In the genomic region with DNA sequence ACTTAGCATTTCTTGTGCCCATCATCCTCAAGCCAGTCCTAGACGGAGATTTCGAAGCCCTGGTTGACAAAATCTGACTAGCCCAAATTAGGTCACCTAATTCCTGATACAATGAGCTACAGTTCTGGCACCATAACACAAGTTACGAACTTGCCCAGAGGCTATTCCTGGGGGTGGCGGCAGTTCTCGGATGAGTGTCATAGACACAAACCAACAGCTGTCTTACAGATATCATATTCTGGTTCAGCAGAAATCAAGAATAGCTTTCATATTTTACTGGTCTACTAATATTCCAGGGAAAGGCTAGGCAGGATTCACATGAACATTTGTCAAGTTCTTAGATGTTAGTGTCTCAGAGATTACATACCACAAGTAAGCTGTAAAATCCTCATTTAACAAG, we compare ENCODE assay signal across 16 cellular contexts. TPM values are rescaled to one million over a fixed set of nuclear protein-coding genes. Genes with fewer than 3 reads are reported as not detected.
DNase-seq lines count a peak whose midpoint lies in the region; ATAC-seq and TF ChIP-seq lines count a peak whose summit lies in the region.
"Had no signal": no experiment of that assay in that cellular context is flagged by ENCODE, and none has a peak within 500 bp of the region (broad histone marks: within the 10 kb centered on the region; RNA-seq: fewer than 3 reads in every experiment).

No MANE protein-coding gene starts in this region.

- intact Hi-C loops in Right ventricle myocardium superior (cut with DNase I) (loop anchor here (10.0 kb wide), 1 partner anchor 262 kb away; no protein-coding TSS in a partner anchor), colonic mucosa (cut with DNase I) (loop anchor here (5.0 kb wide), 1 partner anchor 265 kb away; no protein-coding TSS in a partner anchor)

- H3K4me1 Mint-ChIP-seq in neural crest cell = peaks cover 5% of the 10 kb centered on the region
- H3K4me1 Mint-ChIP-seq in activated naive CD8-positive, alpha-beta T cell treated with anti-CD3 and anti-CD28 coated beads, Interleukin-2, amount 50 U/mL, for 24 hours = no peaks in the 10 kb centered on the region

- no peak overlapping the region for H3K4me3 ChIP-seq in AG10803 (ENCODE audit: low read length)
- H3K4me3 ChIP-seq in colonic mucosa = no peak overlapping the region
- H3K4me3 ChIP-seq: K562 had no signal

- no peaks in the 10 kb centered on the region for H3K9me3 Mint-ChIP-seq in neural crest cell
- no peaks in the 10 kb centered on the region for H3K9me3 Mint-ChIP-seq in activated naive CD8-positive, alpha-beta T cell treated with anti-CD3 and anti-CD28 coated beads, Interleukin-2, amount 50 U/mL, for 24 hours
- H3K9me3 Mint-ChIP-seq: activated CD4-positive, alpha-beta memory T cell treated with anti-CD3 and anti-CD28 coated beads for 36 hours; CD8-positive, alpha-beta memory T cell; dendritic cell treated with granulocyte-macrophage colony-stimulating factor and Interleukin-4, amounts not matched to agents 40 ng/mL and 50 ng/mL, for 4 days had no signal

- no peaks in the 10 kb centered on the region for H3K27me3 Mint-ChIP-seq in neural crest cell (ENCODE audit: low read depth)
- H3K27me3 Mint-ChIP-seq in activated naive CD8-positive, alpha-beta T cell treated with anti-CD3 and anti-CD28 coated beads, Interleukin-2, amount 50 U/mL, for 24 hours = no peaks in the 10 kb centered on the region
- H3K27me3 Mint-ChIP-seq: activated CD4-positive, alpha-beta memory T cell treated with anti-CD3 and anti-CD28 coated beads for 36 hours; CD8-positive, alpha-beta memory T cell; dendritic cell treated with granulocyte-macrophage colony-stimulating factor and Interleukin-4, amounts not matched to agents 40 ng/mL and 50 ng/mL, for 4 days had no signal

- ATAC-seq in Right ventricle myocardium superior (ENCODE audit: poor library complexity) = peak; percentile 87
- ATAC-seq in activated naive CD8-positive, alpha-beta T cell treated with anti-CD3 and anti-CD28 coated beads, Interleukin-2, amount 50 U/mL, for 24 hours = no peak
- ATAC-seq: K562 had no signal

- no peaks in the 10 kb centered on the region for H3K27me3 ChIP-seq in colonic mucosa

- H3K9me3 ChIP-seq in colonic mucosa = no peaks in the 10 kb centered on the region

- peaks cover 5% of the 10 kb centered on the region for H3K36me3 Mint-ChIP-seq in neural crest cell (ENCODE audit: low read depth)
- peaks cover 38% of the 10 kb centered on the region for H3K36me3 Mint-ChIP-seq in activated naive CD8-positive, alpha-beta T cell treated with anti-CD3 and anti-CD28 coated beads, Interleukin-2, amount 50 U/mL, for 24 hours (ENCODE audit: low read depth)

- TF ChIP-seq CTCF in AG10803 (conservative IDR thresholded peaks at IDR 0.05; ENCODE audit: low read length) (no peak), neural crest cell (conservative IDR thresholded peaks at IDR 0.05) (no peak), colonic mucosa (IDR thresholded peaks at IDR 0.05) (no peak)

- H3K27ac ChIP-seq in colonic mucosa = no peak overlapping the region
- H3K27ac ChIP-seq: parathyroid adenoma had no signal

- H3K36me3 ChIP-seq in colonic mucosa = peaks cover 12% of the 10 kb centered on the region

- peak overlapping the region; percentile 45 for H3K27ac Mint-ChIP-seq in neural crest cell (ENCODE audit: unreplicated experiment)
- no peak overlapping the region for H3K27ac Mint-ChIP-seq in activated naive CD8-positive, alpha-beta T cell treated with anti-CD3 and anti-CD28 coated beads, Interleukin-2, amount 50 U/mL, for 24 hours
- H3K27ac Mint-ChIP-seq: activated CD4-positive, alpha-beta memory T cell treated with anti-CD3 and anti-CD28 coated beads for 36 hours; dendritic cell treated with granulocyte-macrophage colony-stimulating factor and Interleukin-4, amounts not matched to agents 40 ng/mL and 50 ng/mL, for 4 days had no signal

- no peak overlapping the region for H3K4me3 Mint-ChIP-seq in neural crest cell
- no peak overlapping the region for H3K4me3 Mint-ChIP-seq in activated naive CD8-positive, alpha-beta T cell treated with anti-CD3 and anti-CD28 coated beads, Interleukin-2, amount 50 U/mL, for 24 hours
- H3K4me3 Mint-ChIP-seq: activated CD4-positive, alpha-beta memory T cell treated with anti-CD3 and anti-CD28 coated beads for 36 hours; CD8-positive, alpha-beta memory T cell; dendritic cell treated with granulocyte-macrophage colony-stimulating factor and Interleukin-4, amounts not matched to agents 40 ng/mL and 50 ng/mL, for 4 days had no signal

- H3K9ac ChIP-seq in colonic mucosa (ENCODE audit: low read depth in 2 of 2, low read length in 2 of 2) = no peak overlapping the region
- H3K9ac ChIP-seq: parathyroid adenoma had no signal

- no peaks in the 10 kb centered on the region for H3K4me1 ChIP-seq in colonic mucosa
- H3K4me1 ChIP-seq: parathyroid adenoma had no signal

- DNase-seq in AG10803 (ENCODE audit: low read depth) (peak; percentile 90), amniotic epithelial cell (ENCODE audit: low read depth) (peak; percentile 27), Right ventricle myocardium superior (no peak), neural crest cell (ENCODE audit: low read depth, low spot score) (no peak), SIG-M5 (lab: John Stamatoyannopoulos, UW) (no peak), colonic mucosa (no peak), NCI-H1048 (lab: John Stamatoyannopoulos, UW) (no peak)
- no peak for DNase-seq in activated naive CD8-positive, alpha-beta T cell treated with anti-CD3 and anti-CD28 coated beads, Interleukin-2, amount 50 U/mL, for 24 hours
- DNase-seq: activated CD4-positive, alpha-beta memory T cell treated with anti-CD3 and anti-CD28 coated beads for 36 hours; anterior cingulate cortex; CD8-positive, alpha-beta memory T cell; GF-D8; NCI-H1417 treated with DMSO at 0.1 percent for 48 hours had no signal

RNA-seq across cellular contexts. Expression of a gene that starts 8.8 kb away (rescaled TPM):
- total RNA-seq in Right ventricle myocardium superior = 78.3 TPM
- total RNA-seq in neural crest cell = 71.8 and 73.0 TPM in 2 replicates
- total RNA-seq in colonic mucosa = 10 to 100 TPM; 31.6 to 33.5 TPM

RNA-seq across cellular contexts. Expression of a gene that starts 8.9 kb away (rescaled TPM):
- 32.5 TPM for total RNA-seq in Right ventricle myocardium superior
- total RNA-seq in neural crest cell = 27.0 and 31.8 TPM in 2 replicates
- 10 to 100 TPM; 16.9 to 19.6 TPM for total RNA-seq in colonic mucosa

Comparison
In these comparisons a context has a peak if more than half of its experiments do, and no peak if none do; other contexts are left out.
1. DNase-seq: peak in AG10803 (single experiment) and amniotic epithelial cell (single experiment); none in Right ventricle myocardium superior (single experiment), neural crest cell (single experiment), SIG-M5 (single experiment), colonic mucosa (single experiment), activated naive CD8-positive, alpha-beta T cell treated with anti-CD3 and anti-CD28 coated beads, Interleukin-2, amount 50 U/mL, for 24 hours (single experiment) and NCI-H1048 (single experiment).